8 cellular contexts compared by ENCODE assay signal in the genomic region with DNA sequence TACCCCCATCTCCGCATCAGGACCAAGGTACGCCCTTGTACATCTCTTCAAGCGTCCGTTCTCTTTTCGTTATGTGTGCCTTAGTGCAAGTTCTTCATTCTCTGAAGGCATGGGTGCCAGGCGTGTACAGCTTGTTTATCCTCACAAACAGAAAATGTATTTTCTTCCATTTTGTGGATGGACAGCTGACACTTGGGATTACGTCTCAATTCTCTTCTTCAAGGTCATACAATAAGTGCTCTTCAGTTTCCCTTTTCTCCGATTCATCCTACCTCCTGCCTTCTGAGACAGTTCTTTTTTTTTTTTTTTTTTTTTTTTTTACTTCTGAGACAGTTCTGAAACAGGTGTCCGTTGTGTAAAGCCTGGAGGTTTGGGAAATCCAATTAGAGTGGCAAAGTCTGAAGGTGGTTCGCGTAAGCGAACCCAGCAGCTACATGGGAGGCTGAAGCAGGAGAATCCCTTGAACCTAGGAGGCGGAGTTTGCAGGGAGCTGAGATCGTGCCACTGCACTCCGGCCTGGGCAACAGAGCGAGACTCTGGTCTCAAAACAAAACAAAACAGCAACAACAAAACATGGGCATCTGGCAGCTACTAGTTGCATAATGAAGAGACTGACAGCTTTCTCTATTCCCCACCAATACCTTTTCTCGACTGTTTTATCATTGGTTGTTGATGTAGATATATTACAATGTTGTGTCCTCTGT. TPM values are rescaled to one million over a fixed set of nuclear protein-coding genes. Genes with fewer than 3 reads are reported as not detected.
A peak's percentile ranks its signal among the peaks of the same experiment; 100 is the strongest.
DNase-seq lines count a peak whose midpoint lies in the region; ATAC-seq and TF ChIP-seq lines count a peak whose summit lies in the region.

No MANE protein-coding gene starts in this region.

- peaks cover 0 to 3% of the 10 kb centered on the region in 2 donors for H3K4me1 ChIP-seq in breast epithelium
- H3K4me1 ChIP-seq in mesodermal cell (ENCODE audit: control insufficient read depth, insufficient read depth, low read length, poor library complexity, severe bottlenecking) = peaks cover 6% of the 10 kb centered on the region

- TF ChIP-seq CTCF in BJ (IDR thresholded peaks at IDR 0.05; ENCODE audit: insufficient read depth, low read depth, low read length) (no peak), breast epithelium (IDR thresholded peaks at IDR 0.05) (no peak)

- TF ChIP-seq POLR2A in breast epithelium (IDR thresholded peaks at IDR 0.05) = no peak

- intact Hi-C loops in breast epithelium (cut with DNase I; ENCODE audit: low total_unique reads) = no loop called here

- CTCF ChIA-PET in BJ (lab: Yijun Ruan, JAX) = interaction anchor here (0.6 to 1.4 kb wide), 6 partner anchors 10 to 353 kb away, joined by 3 to 5 read pairs (median 3); a partner anchor contains a TSS

- WGBS in mesodermal cell (ENCODE audit: insufficient coverage in 2 of 2), 2 experiments = 32 to 45% methylated on average over 12 to 15 of the region's 17 CpGs

- ATAC-seq in HG03378 (IDR thresholded peaks at IDR 0.05; ENCODE audit: unreplicated experiment) (peak; percentile 3), GM21528 (IDR thresholded peaks at IDR 0.05; ENCODE audit: low FRiP score, unreplicated experiment) (no peak), GM21360 (IDR thresholded peaks at IDR 0.05; ENCODE audit: unreplicated experiment) (no peak), HG03159 (IDR thresholded peaks at IDR 0.05; ENCODE audit: unreplicated experiment) (no peak), HG02588 (IDR thresholded peaks at IDR 0.05; ENCODE audit: unreplicated experiment) (no peak)

- H3K4me3 ChIP-seq in BJ (ENCODE audit: low read depth, low read length) (peak overlapping the region; percentile 72), breast epithelium (peak overlapping the region; percentile 76 to 95 (median 83)), mesodermal cell (ENCODE audit: extremely low read depth, insufficient read depth, low read length, poor library complexity, severe bottlenecking) (peak overlapping the region; percentile 72)

- H3K9me3 ChIP-seq in breast epithelium (no peaks in the 10 kb centered on the region), mesodermal cell (ENCODE audit: control insufficient read depth, low read length) (no peaks in the 10 kb centered on the region)

- H3K36me3 ChIP-seq in BJ (ENCODE audit: control insufficient read depth, insufficient read depth, low read length) (peaks cover 1% of the 10 kb centered on the region; the same call in 1 of the 2 replicates), breast epithelium (no peaks in the 10 kb centered on the region), mesodermal cell (ENCODE audit: control insufficient read depth, insufficient read depth, low read length) (peaks cover 38% of the 10 kb centered on the region)

- POLR2A ChIA-PET in BJ (lab: Charles Lee) = no interaction called here

- no peaks in the 10 kb centered on the region for H3K27me3 ChIP-seq in BJ (ENCODE audit: control insufficient read depth, insufficient read depth, low read length)
- H3K27me3 ChIP-seq in breast epithelium = no peaks in the 10 kb centered on the region

- H3K27ac ChIP-seq in breast epithelium = peak overlapping the region; percentile 86 to 93
- no peak overlapping the region for H3K27ac ChIP-seq in mesodermal cell (ENCODE audit: low read depth, low read length, severe bottlenecking)

- DNase-seq in BJ (ENCODE audit: low read depth) (no peak), breast epithelium (ENCODE audit: low spot score in 2 of 2) (no peak)

RNA-seq across cellular contexts. Expression of a gene that starts 0.7 kb away (rescaled TPM):
- 362 and 557 TPM in 2 replicates for polyA plus RNA-seq in BJ (2011; rRNA removed)
- polyA minus RNA-seq in BJ (2011; rRNA and poly(A)+ RNA removed) = 84.4 and 141 TPM in 2 replicates
- total RNA-seq in breast epithelium = 100 to 1,000 TPM; 464 to 649 (median 599) TPM
- 581 TPM for polyA plus RNA-seq in mesodermal cell (2013, experiment 1 of 2)
- 512 TPM for polyA plus RNA-seq in mesodermal cell (2013, experiment 2 of 2)

RNA-seq across cellular contexts. Expression of a gene that starts 7.5 kb away (rescaled TPM):
- 24.7 and 45.0 TPM in 2 replicates for polyA plus RNA-seq in BJ (2011; rRNA removed)
- polyA minus RNA-seq in BJ (2011; rRNA and poly(A)+ RNA removed) = 3.7 and 4.8 TPM in 2 replicates
- total RNA-seq in breast epithelium = 10 to 100 TPM; 10.2 to 21.3 (median 13.0) TPM
- 56.1 TPM for polyA plus RNA-seq in mesodermal cell (2013, experiment 1 of 2)
- polyA plus RNA-seq in mesodermal cell (2013, experiment 2 of 2) = 58.8 TPM

RNA-seq across cellular contexts. Expression of a gene that starts 7.6 kb away (rescaled TPM):
- 14.8 and 17.9 TPM in 2 replicates for polyA plus RNA-seq in BJ (2011; rRNA removed)
- polyA minus RNA-seq in BJ (2011; rRNA and poly(A)+ RNA removed) = 7.9 and 21.1 TPM in 2 replicates
- total RNA-seq in breast epithelium = 10 to 100 TPM; 26.5 to 35.8 (median 32.5) TPM
- polyA plus RNA-seq in mesodermal cell (2013, experiment 1 of 2) = 15.2 TPM
- 15.5 TPM for polyA plus RNA-seq in mesodermal cell (2013, experiment 2 of 2)

RNA-seq across cellular contexts. Expression of a gene that starts 30.9 kb away (rescaled TPM):
- polyA plus RNA-seq in BJ (2011; rRNA removed) = 88.0 and 108 TPM in 2 replicates
- 26.7 and 39.5 TPM in 2 replicates for polyA minus RNA-seq in BJ (2011; rRNA and poly(A)+ RNA removed)
- total RNA-seq in breast epithelium = 10 to 100 TPM; 65.9 to 97.3 (median 82.5) TPM
- polyA plus RNA-seq in mesodermal cell (2013, experiment 1 of 2) = 228 TPM
- polyA plus RNA-seq in mesodermal cell (2013, experiment 2 of 2) = 205 TPM

RNA-seq across cellular contexts. Expression of a gene that starts 57.3 kb away (rescaled TPM):
- polyA plus RNA-seq in BJ (2011; rRNA removed) = 358 and 610 TPM in 2 replicates
- polyA minus RNA-seq in BJ (2011; rRNA and poly(A)+ RNA removed) = 77.2 and 81.2 TPM in 2 replicates
- 100 to 1,000 TPM; 155 to 170 (median 167) TPM for total RNA-seq in breast epithelium
- polyA plus RNA-seq in mesodermal cell (2013, experiment 1 of 2) = 450 TPM
- 452 TPM for polyA plus RNA-seq in mesodermal cell (2013, experiment 2 of 2)
